ENCODE assay signal across 13 cellular contexts in genomic region chr16:84821728-84822676, GRCh38. TPM values are rescaled to one million over a fixed set of nuclear protein-coding genes. Genes with fewer than 3 reads are reported as not detected.
DNase-seq lines count a peak whose midpoint lies in the region; ATAC-seq and TF ChIP-seq lines count a peak whose summit lies in the region.
"Had no signal": no experiment of that assay in that cellular context is flagged by ENCODE, and none has a peak within 500 bp of the region (broad histone marks: within the 10 kb centered on the region; RNA-seq: fewer than 3 reads in every experiment).

No MANE protein-coding gene starts in this region.

- intact Hi-C loops in mammary epithelial cell (cut with micrococcal nuclease) (no loop called here), left ventricle myocardium superior (cut with micrococcal nuclease) (no loop called here)

- no TSS peak for BruUV-seq in mammary epithelial cell (replicated peaks; lab: Mats Ljungman, UMichigan)

- peak overlapping the region; percentile 64 for H3K4me3 ChIP-seq in AG10803 (ENCODE audit: low read length)
- H3K4me3 ChIP-seq in mammary epithelial cell (replicated peaks in 1 of 3; ENCODE audit: insufficient read depth in 1 of 3, low read depth in 2 of 3, low read length in 3 of 3) = no peak overlapping the region
- H3K4me3 ChIP-seq in skeletal muscle cell (ENCODE audit: low read depth, low read length) = peak overlapping the region; percentile 63
- no peak overlapping the region for H3K4me3 ChIP-seq in mesendoderm (ENCODE audit: low read length)

- in situ Hi-C loops in mammary epithelial cell (cut with MboI; ENCODE audit: low sequenced_read_pairs in 2 of 2) = no loop called here

- no peak overlapping the region for H3K23ac ChIP-seq in mesendoderm (ENCODE audit: low read length)

- H2BK5ac ChIP-seq in mesendoderm (ENCODE audit: low read length) = no peak overlapping the region

- dilution Hi-C loops in mammary epithelial cell (cut with HindIII; ENCODE audit: low sequenced_read_pairs) = no loop called here

- no peaks in the 10 kb centered on the region for H3K9me3 ChIP-seq in mammary epithelial cell (replicated peaks; ENCODE audit: insufficient read depth, low read length)

- no peaks in the 10 kb centered on the region for H3K36me3 ChIP-seq in mammary epithelial cell (ENCODE audit: insufficient read depth, low read length)
- H3K36me3 ChIP-seq in mesendoderm (ENCODE audit: control insufficient read depth, insufficient read depth, low read length) = no peaks in the 10 kb centered on the region

- H4K5ac ChIP-seq in mesendoderm (ENCODE audit: low read length) = no peak overlapping the region

- no peaks in the 10 kb centered on the region for H3K79me2 ChIP-seq in mammary epithelial cell (ENCODE audit: insufficient read depth, low read length)
- H3K79me2 ChIP-seq in mesendoderm (ENCODE audit: control insufficient read depth, insufficient read depth, low read length) = no peaks in the 10 kb centered on the region

- H3K56ac ChIP-seq in mesendoderm (ENCODE audit: low read length) = no peak overlapping the region

- TF ChIP-seq CTCF in AG10803 (conservative IDR thresholded peaks at IDR 0.05; ENCODE audit: low read length) (no peak), mammary epithelial cell (conservative IDR thresholded peaks at IDR 0.05 in 1 of 2, IDR thresholded peaks at IDR 0.05 in 1 of 2; ENCODE audit: extremely low read depth in 1 of 2, insufficient read depth in 1 of 2, low read depth in 1 of 2, low read length in 2 of 2) (no peak)

- 65% methylated on average over 12 of the region's 12 CpGs for WGBS in mammary epithelial cell (ENCODE audit: low coverage, missing lambda C conversion rate)
- WGBS in mesendoderm (ENCODE audit: extremely low coverage, insufficient coverage, low lambda C conversion rate) = no CpG with 5 or more reads among the region's 12 CpGs

- H2AFZ ChIP-seq in mammary epithelial cell (ENCODE audit: low read depth, low read length) = no peak overlapping the region

- ATAC-seq in left ventricle myocardium superior (peak; percentile 20), GM19035 (IDR thresholded peaks at IDR 0.05; ENCODE audit: unreplicated experiment) (no peak)
- ATAC-seq: activated naive CD4-positive, alpha-beta T cell treated with anti-CD3 and anti-CD28 coated beads, Interleukin-2, amount 50 U/mL, for 72 hours had no signal

- H4K20me1 ChIP-seq in mammary epithelial cell (ENCODE audit: insufficient read depth, low read length) = no peaks in the 10 kb centered on the region

- H3K9ac ChIP-seq in mammary epithelial cell (ENCODE audit: insufficient read depth, low read length) (no peak overlapping the region), mesendoderm (ENCODE audit: low read length) (no peak overlapping the region)

- H3K18ac ChIP-seq in mesendoderm (ENCODE audit: low read length) = no peak overlapping the region

- H3K4me2 ChIP-seq in mammary epithelial cell (ENCODE audit: insufficient read depth, low read depth, low read length) (no peak overlapping the region), mesendoderm (ENCODE audit: low read length) (no peak overlapping the region)

- H3K4me1 ChIP-seq in mammary epithelial cell (ENCODE audit: insufficient read depth, low read length) = peaks cover 7% of the 10 kb centered on the region
- H3K4me1 ChIP-seq in mesendoderm (ENCODE audit: control insufficient read depth, low read depth, low read length) = no peaks in the 10 kb centered on the region

- no peak overlapping the region for H4K8ac ChIP-seq in mesendoderm (ENCODE audit: low read depth, low read length)

- CTCF ChIA-PET in mammary epithelial cell (lab: Charles Lee; ENCODE audit: low non-redundant PET) = interaction anchor here (0.6 kb wide), 1 partner anchor 67 kb away, joined by 6 read pairs; no protein-coding TSS in a partner anchor

- peaks cover 2% of the 10 kb centered on the region for H3K27me3 ChIP-seq in mammary epithelial cell (ENCODE audit: insufficient read depth, low read length)
- peaks cover 2% of the 10 kb centered on the region for H3K27me3 ChIP-seq in mesendoderm (ENCODE audit: insufficient read depth, low read length, poor library complexity)

- peak; percentile 62 for DNase-seq in AG10803 (ENCODE audit: low read depth)
- peak; percentile 43 for DNase-seq in mammary epithelial cell
- DNase-seq in left ventricle myocardium superior = peak; percentile 48
- DNase-seq in skeletal muscle cell (ENCODE audit: low read depth) = no peak
- no peak for DNase-seq in mesendoderm
- DNase-seq in NOMO-1 treated with dmso at 0.1 percent for 144 hours (lab: John Stamatoyannopoulos, UW; ENCODE audit: unreplicated experiment) = no peak
- no peak for DNase-seq in AG08396 (ENCODE audit: low spot score)
- DNase-seq: effector memory CD4-positive, alpha-beta T cell; Kasumi-1; NCI-H2171; stimulated activated CD4-positive, alpha-beta T cell treated with anti-CD3 and anti-CD28 coated beads, Interleukin-4, amount 100 ng/mL, for 1 hour had no signal

- no peaks in the 10 kb centered on the region for H3K79me1 ChIP-seq in mesendoderm (ENCODE audit: low read length)

- no peak overlapping the region for H2BK15ac ChIP-seq in mesendoderm (replicated peaks; ENCODE audit: low read depth)

- H3K27ac ChIP-seq in mammary epithelial cell (ENCODE audit: insufficient read depth, low read depth, low read length) = no peak overlapping the region
- no peak overlapping the region for H3K27ac ChIP-seq in mesendoderm (ENCODE audit: low read depth, low read length)

- no peak overlapping the region for H2AK5ac ChIP-seq in mesendoderm (ENCODE audit: low read length)

- H3K4ac ChIP-seq in mesendoderm (ENCODE audit: low read depth, low read length) = no peak overlapping the region

- H2BK120ac ChIP-seq in mesendoderm (ENCODE audit: low read depth, low read length) = no peak overlapping the region

RNA-seq across cellular contexts. Expression of gene CRISPLD2, which starts 2.2 kb away (rescaled TPM):
- 1 to 10 TPM in 1 of 2 donors, under 1 TPM in 1; 0.83 to 2.3 TPM for total RNA-seq in mammary epithelial cell
- 0.59 TPM for polyA plus RNA-seq in mammary epithelial cell
- 0.57 TPM for polyA minus RNA-seq in mammary epithelial cell
- 29.1 TPM for total RNA-seq in left ventricle myocardium superior
- 3.7 TPM for polyA plus RNA-seq in mesendoderm (2013, experiment 1 of 2)
- 3.9 TPM for polyA plus RNA-seq in mesendoderm (2013, experiment 2 of 2)

Comparison
In these comparisons a context has a peak if more than half of its experiments do, and no peak if none do; other contexts are left out.
1. DNase-seq: peak in AG10803 (single experiment), mammary epithelial cell (single experiment) and left ventricle myocardium superior (single experiment); none in skeletal muscle cell (single experiment), mesendoderm (single experiment), NOMO-1 treated with dmso at 0.1 percent for 144 hours (single experiment) and AG08396 (single experiment).
2. H3K4me3 ChIP-seq: peak in AG10803 (single experiment) and skeletal muscle cell (single experiment); none in mammary epithelial cell (0 of 3) and mesendoderm (single experiment).